Comparison of ENCODE assay signal across 8 cellular contexts in the genomic region with DNA sequence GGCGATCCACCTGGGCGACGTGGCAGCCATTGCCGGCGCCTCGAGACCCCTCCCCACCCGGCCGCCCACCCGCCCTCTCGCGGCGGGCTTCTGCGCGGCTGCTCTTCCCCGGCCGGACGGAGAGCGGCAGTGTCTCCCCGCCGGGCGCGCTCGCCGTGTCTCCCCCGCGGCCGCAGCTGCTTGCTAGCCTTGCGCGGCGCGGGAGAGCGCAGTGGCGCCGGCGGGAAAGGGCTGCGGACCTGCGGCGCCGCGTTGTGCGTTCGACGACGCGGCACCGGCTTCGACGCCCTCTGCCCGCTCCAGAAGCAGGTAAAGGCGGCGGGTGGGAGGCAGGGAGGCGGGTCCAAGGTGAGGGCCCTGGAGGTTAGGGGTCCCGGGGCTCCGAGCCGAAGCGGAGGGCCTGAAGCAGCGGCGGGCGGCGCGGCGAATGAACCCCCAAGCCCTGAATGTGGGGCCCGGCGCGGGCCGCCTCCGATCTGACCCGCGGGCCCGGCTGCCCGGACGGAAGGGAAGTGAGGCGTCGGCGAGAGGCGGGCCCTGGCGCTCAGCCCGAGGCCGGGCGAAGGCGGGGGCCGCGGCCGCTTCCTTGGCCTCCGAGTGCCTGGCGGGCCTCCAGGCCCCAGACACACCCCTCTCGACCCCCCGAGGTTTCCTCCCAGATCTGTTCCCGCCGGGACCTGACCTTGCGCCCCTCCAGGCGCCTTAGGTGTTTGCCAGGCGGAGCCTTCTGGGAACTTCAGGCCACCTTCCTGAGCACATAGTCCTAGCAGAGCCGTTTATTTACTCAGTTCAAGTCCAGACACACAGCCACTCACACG. TPM values are rescaled to one million over a fixed set of nuclear protein-coding genes. Genes with fewer than 3 reads are reported as not detected.
DNase-seq lines count a peak whose midpoint lies in the region; ATAC-seq and TF ChIP-seq lines count a peak whose summit lies in the region.

A gene (plus strand): TSS at position 129 of the 818 bp plus-strand sequence. CDS start 40,491 bp downstream, outside the sequence.

- no peaks in the 10 kb centered on the region for H3K9me3 ChIP-seq in cardiac muscle cell (ENCODE audit: low read depth)

- H3K4me3 Mint-ChIP-seq in HFFc6 (peak within 1 kb of the TSS; percentile 92), type B pancreatic cell (peak within 1 kb of the TSS; percentile 98)
- peak within 1 kb of the TSS; percentile 95 for H3K4me3 Mint-ChIP-seq in activated naive CD8-positive, alpha-beta T cell treated with anti-CD3 and anti-CD28 coated beads, Interleukin-2, amount 10 ng/mL, durations not matched to agents 7 days and 5 days

- peak; percentile 51 for ATAC-seq in activated naive CD8-positive, alpha-beta T cell treated with anti-CD3 and anti-CD28 coated beads, Interleukin-2, amount 10 ng/mL, durations not matched to agents 7 days and 5 days (ENCODE audit: low read depth)

- H3K4me1 Mint-ChIP-seq in HFFc6 (ENCODE audit: low read depth), result peaks cover 24% of the 10 kb centered on the region
- H3K4me1 Mint-ChIP-seq in activated naive CD8-positive, alpha-beta T cell treated with anti-CD3 and anti-CD28 coated beads, Interleukin-2, amount 10 ng/mL, durations not matched to agents 7 days and 5 days, result peaks cover 26% of the 10 kb centered on the region
- H3K4me1 Mint-ChIP-seq in type B pancreatic cell (ENCODE audit: unreplicated experiment), result peaks cover 22% of the 10 kb centered on the region

- H3K27me3 Mint-ChIP-seq in HFFc6 (ENCODE audit: insufficient read depth) (peaks cover 6% of the 10 kb centered on the region; the same call in 1 of the 2 replicates), type B pancreatic cell (no peaks in the 10 kb centered on the region)
- H3K27me3 Mint-ChIP-seq in activated naive CD8-positive, alpha-beta T cell treated with anti-CD3 and anti-CD28 coated beads, Interleukin-2, amount 10 ng/mL, durations not matched to agents 7 days and 5 days, result peaks cover 5% of the 10 kb centered on the region

- peak within 1 kb of the TSS; percentile 91 for H3K4me3 ChIP-seq in GM08714 (ENCODE audit: low read length)
- H3K4me3 ChIP-seq in cardiac muscle cell, result peak within 1 kb of the TSS; percentile 92

- peak within 1 kb of the TSS; percentile 95 for H3K27ac ChIP-seq in cardiac muscle cell

- TF ChIP-seq CTCF in HFFc6 (IDR thresholded peaks at IDR 0.05) (peak; percentile 84), cardiac muscle cell (IDR thresholded peaks at IDR 0.05; ENCODE audit: low read depth, low read length) (peak; percentile 60), type B pancreatic cell (conservative IDR thresholded peaks at IDR 0.05) (peak; percentile 77)

- DNase-seq in HFFc6 (peak; percentile 40), NAMALWA (ENCODE audit: low spot score) (peak; percentile 88), SW 1271 (lab: John Stamatoyannopoulos, UW) (peak; percentile 31 to 77), cardiac muscle cell (ENCODE audit: low read depth in 1 of 2, low spot score in 1 of 2) (peak; percentile 90 to 94), pons (ENCODE audit: low spot score) (peak; percentile 60), type B pancreatic cell (ENCODE audit: extremely low spot score, unreplicated experiment) (peak; percentile 79)
- DNase-seq in activated naive CD8-positive, alpha-beta T cell treated with anti-CD3 and anti-CD28 coated beads, Interleukin-2, amount 10 ng/mL, durations not matched to agents 7 days and 5 days, result peak; percentile 86

- no peaks in the 10 kb centered on the region for H3K36me3 Mint-ChIP-seq in HFFc6 (ENCODE audit: low read depth)
- peaks cover 8% of the 10 kb centered on the region for H3K36me3 Mint-ChIP-seq in activated naive CD8-positive, alpha-beta T cell treated with anti-CD3 and anti-CD28 coated beads, Interleukin-2, amount 10 ng/mL, durations not matched to agents 7 days and 5 days
- peaks cover 7% of the 10 kb centered on the region for H3K36me3 Mint-ChIP-seq in type B pancreatic cell

- H3K9me3 Mint-ChIP-seq in HFFc6, result no peaks in the 10 kb centered on the region
- H3K9me3 Mint-ChIP-seq in activated naive CD8-positive, alpha-beta T cell treated with anti-CD3 and anti-CD28 coated beads, Interleukin-2, amount 10 ng/mL, durations not matched to agents 7 days and 5 days, result no peaks in the 10 kb centered on the region
- H3K9me3 Mint-ChIP-seq in type B pancreatic cell, result no peaks in the 10 kb centered on the region

- H3K27ac Mint-ChIP-seq in HFFc6 (peak within 1 kb of the TSS; percentile 92), type B pancreatic cell (peak within 1 kb of the TSS; percentile 98)
- peak within 1 kb of the TSS; percentile 96 for H3K27ac Mint-ChIP-seq in activated naive CD8-positive, alpha-beta T cell treated with anti-CD3 and anti-CD28 coated beads, Interleukin-2, amount 10 ng/mL, durations not matched to agents 7 days and 5 days

- H3K4me1 ChIP-seq in cardiac muscle cell (ENCODE audit: low read depth), result peaks cover 10% of the 10 kb centered on the region

- H3K27me3 ChIP-seq in cardiac muscle cell, result no peaks in the 10 kb centered on the region

- H3K36me3 ChIP-seq in cardiac muscle cell, result no peaks in the 10 kb centered on the region

- POLR2A ChIA-PET in activated naive CD8-positive, alpha-beta T cell treated with anti-CD3 and anti-CD28 coated beads, Interleukin-2, amount 10 ng/mL, durations not matched to agents 7 days and 5 days (lab: Charles Lee), result interaction anchor here (0.6 to 6.5 kb wide), 34 partner anchors 65 to 681 kb away, joined by 3 to 134 read pairs (median 6); a partner anchor contains a TSS

RNA-seq across cellular contexts. Expression of the gene that starts here (rescaled TPM):
- 1 to 10 TPM; 1.0 to 2.1 (median 1.9) TPM for total RNA-seq in HFFc6 (2021; fragmentation: NEBNext Ultra II Directional; extraction: Animal tissue kit (Norgen Biotek cat#: 25700))
- 10 to 100 TPM; 31.9 to 33.5 TPM for total RNA-seq in activated naive CD8-positive, alpha-beta T cell treated with anti-CD3 and anti-CD28 coated beads, Interleukin-2, amount 10 ng/mL, durations not matched to agents 7 days and 5 days
- total RNA-seq in cardiac muscle cell, result 17.8 and 27.9 TPM in 2 replicates
- 21.9 and 22.1 TPM in 2 replicates for polyA plus RNA-seq in cardiac muscle cell
- 23.5 and 33.0 TPM in 2 replicates for total RNA-seq in type B pancreatic cell (ENCODE audit: low replicate concordance)

Comparison
In these comparisons a context has a peak if more than half of its experiments do, and no peak if none do; other contexts are left out.
1. Peak in every context shown above with its lines: DNase-seq, ATAC-seq, H3K4me3 ChIP-seq and H3K27ac ChIP-seq.
2. DNase-seq: peak in every context shown above with its lines; median percentile 92 in cardiac muscle cell; 88 in NAMALWA; 86 in activated naive CD8-positive, alpha-beta T cell treated with anti-CD3 and anti-CD28 coated beads, Interleukin-2, amount 10 ng/mL, durations not matched to agents 7 days and 5 days; 79 in type B pancreatic cell; 60 in pons; 54 in SW 1271; 40 in HFFc6.